In the genomic region with DNA sequence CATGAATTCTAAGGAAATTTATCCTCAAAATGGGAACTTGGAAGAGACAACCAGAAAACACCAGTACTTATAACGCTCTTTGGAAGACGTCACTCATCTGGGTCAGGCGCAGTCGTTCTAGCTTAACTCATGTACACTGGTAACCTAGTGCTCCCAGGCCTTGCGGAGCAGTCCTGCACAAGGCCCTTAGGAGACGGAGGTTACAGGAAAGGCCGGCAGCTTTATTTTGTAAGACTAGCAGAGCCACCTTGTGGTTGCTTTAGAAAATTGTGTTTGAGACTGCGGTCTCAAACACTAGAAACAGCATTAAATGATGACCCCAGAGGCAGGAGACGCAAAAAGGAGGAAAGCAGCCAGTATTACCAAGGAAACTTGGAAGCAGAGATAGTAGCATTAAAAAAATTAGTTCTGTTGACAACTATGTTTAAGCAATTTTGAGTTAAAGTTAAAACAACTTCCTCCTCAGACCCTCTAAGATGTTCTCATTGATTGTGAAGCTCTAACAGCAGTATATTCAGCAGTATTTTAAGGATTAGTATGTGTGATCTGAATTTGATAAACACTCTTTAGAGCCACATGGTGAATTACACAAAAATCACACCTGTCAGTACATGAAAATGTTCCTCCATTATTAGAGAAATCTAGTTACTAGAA, we compare ENCODE assay signal across 8 cellular contexts.
A peak's percentile ranks its signal among the peaks of the same experiment; 100 is the strongest.
DNase-seq lines count a peak whose midpoint lies in the region; ATAC-seq and TF ChIP-seq lines count a peak whose summit lies in the region.

No MANE protein-coding gene starts in this region.

- TF ChIP-seq CTCF in GM10248 (IDR thresholded peaks at IDR 0.05; ENCODE audit: control extremely low read depth, extremely low read depth, low read depth, missing control alignments) = peak; percentile 40
- peak; percentile 72 for TF ChIP-seq CTCF in fibroblast of the aortic adventitia (IDR thresholded peaks at IDR 0.05; ENCODE audit: insufficient read depth, low read length)
- TF ChIP-seq CTCF in omental fat pad (IDR thresholded peaks at IDR 0.05) = no peak

- H3K4me3 Mint-ChIP-seq in stimulated activated memory B cell treated with anti-CD40 and anti-IgM and Interleukin-4, amounts not matched to agents 10 μg/mL and 1 μg/mL and 100 μg/mL, for 72 hours = no peak overlapping the region

- H3K4me1 Mint-ChIP-seq in stimulated activated memory B cell treated with anti-CD40 and anti-IgM and Interleukin-4, amounts not matched to agents 10 μg/mL and 1 μg/mL and 100 μg/mL, for 72 hours = peaks cover 6% of the 10 kb centered on the region

- no peak overlapping the region for H3K4me3 ChIP-seq in fibroblast of the aortic adventitia (ENCODE audit: low read depth, low read length)

- POLR2A ChIA-PET in GM10248 (lab: Yijun Ruan, JAX) = no interaction called here

- peaks cover 44% of the 10 kb centered on the region for H3K27me3 Mint-ChIP-seq in stimulated activated memory B cell treated with anti-CD40 and anti-IgM and Interleukin-4, amounts not matched to agents 10 μg/mL and 1 μg/mL and 100 μg/mL, for 72 hours

- no peaks in the 10 kb centered on the region for H3K9me3 Mint-ChIP-seq in stimulated activated memory B cell treated with anti-CD40 and anti-IgM and Interleukin-4, amounts not matched to agents 10 μg/mL and 1 μg/mL and 100 μg/mL, for 72 hours

- H3K27ac Mint-ChIP-seq in stimulated activated memory B cell treated with anti-CD40 and anti-IgM and Interleukin-4, amounts not matched to agents 10 μg/mL and 1 μg/mL and 100 μg/mL, for 72 hours = no peak overlapping the region

- DNase-seq in ACHN (peak; percentile 74), GM10248 (ENCODE audit: extremely low spot score) (peak; percentile 56), NCI-H187 treated with DMSO at 0.1 percent for 48 hours (lab: John Stamatoyannopoulos, UW) (peak; percentile 23), SW480 (ENCODE audit: low spot score) (peak; percentile 64), fibroblast of the aortic adventitia (ENCODE audit: low read depth) (peak; percentile 84), omental fat pad (ENCODE audit: low spot score) (peak; percentile 32)

- H3K36me3 Mint-ChIP-seq in stimulated activated memory B cell treated with anti-CD40 and anti-IgM and Interleukin-4, amounts not matched to agents 10 μg/mL and 1 μg/mL and 100 μg/mL, for 72 hours = no peaks in the 10 kb centered on the region

- in situ Hi-C loops in ACHN (cut with HindIII; ENCODE audit: low pct_ligation_motif_present, low pct_unique_long_range_greater_than_20kb, low sequenced_read_pairs) = no loop called here

- ATAC-seq in omental fat pad (ENCODE audit: low FRiP score) = peak; percentile 82
- ATAC-seq in HG03432 (IDR thresholded peaks at IDR 0.05; ENCODE audit: unreplicated experiment) = no peak
- ATAC-seq in stimulated activated memory B cell treated with anti-CD40 and anti-IgM and Interleukin-4, amounts not matched to agents 10 μg/mL and 1 μg/mL and 100 μg/mL, for 72 hours = no peak

- CTCF ChIA-PET in GM10248 (lab: Yijun Ruan, JAX) = interaction anchor here (1.0 to 2.1 kb wide), 13 partner anchors 9 to 473 kb away, joined by 3 to 5 read pairs (median 4); no protein-coding TSS in a partner anchor

Comparison
In these comparisons a context has a peak if more than half of its experiments do, and no peak if none do; other contexts are left out.
1. DNase-seq: peak in every context shown above with its lines; median percentile 84 in fibroblast of the aortic adventitia; 74 in ACHN; 64 in SW480; 56 in GM10248; 32 in omental fat pad; 23 in NCI-H187 treated with DMSO at 0.1 percent for 48 hours.
2. CTCF ChIP-seq: peak in GM10248 (single experiment) and fibroblast of the aortic adventitia (single experiment); none in omental fat pad (0 of 3).